Comparison of ENCODE assay signal across 2 cellular contexts in genomic region chr11:128585498-128586238, GRCh38.
TF ChIP-seq lines count a peak whose summit lies in the region.

No MANE protein-coding gene starts in this region.

TF ChIP-seq in GM23338, 12 proteins besides CTCF, POLR2A, EP300 and RAD21 (continued from another document):
- TF ChIP-seq ETS1 (IDR thresholded peaks at IDR 0.05) (no peak), POLR2AphosphoS5 (IDR thresholded peaks at IDR 0.05; ENCODE audit: low read depth) (no peak), ZNF114 (CRISPR knock-in tag; IDR thresholded peaks at IDR 0.05) (no peak), ZNF462 (CRISPR knock-in tag; IDR thresholded peaks at IDR 0.05) (no peak), STAT1 (IDR thresholded peaks at IDR 0.05; ENCODE audit: unreplicated experiment) (no peak)

TF ChIP-seq in WTC11, 78 proteins besides CTCF, POLR2A, EP300 and RAD21:
- TF ChIP-seq ERG (CRISPR knock-in tag; IDR thresholded peaks at IDR 0.05) (no peak), ZNF512 (CRISPR knock-in tag; IDR thresholded peaks at IDR 0.05; ENCODE audit: borderline replicate concordance) (peak; percentile 12; the same call in 1 of the 2 replicates)
